24 cellular contexts compared by ENCODE assay signal in genomic region chr9:12502520-12502919, GRCh38.
"Had no signal": no experiment of that assay in that cellular context is flagged by ENCODE, and none has a peak within 500 bp of the region (broad histone marks: within the 10 kb centered on the region; RNA-seq: fewer than 3 reads in every experiment).

No MANE protein-coding gene starts in this region.

- H3K9ac ChIP-seq: neural progenitor cell, parathyroid adenoma had no signal

- H3K36me3 ChIP-seq: neural progenitor cell, ovary, spleen, stomach, thoracic aorta, thyroid gland, tibial nerve, upper lobe of right lung, uterus had no signal

- DNase-seq: naive thymus-derived CD4-positive, alpha-beta T cell; natural killer cell; occipital lobe; ovary; psoas muscle; right cardiac atrium; spleen; stimulated activated CD4-positive, alpha-beta T cell treated with anti-CD3 and anti-CD28 coated beads, Interleukin-12 subunit alpha, Interleukin-12 subunit beta, amount 100 ng/mL, for 4 hours; stimulated activated CD4-positive, alpha-beta T cell treated with anti-CD3 and anti-CD28 coated beads, Interleukin-1b, Interleukin-23, amount 100 ng/mL, for 48 hours; stimulated activated CD4-positive, alpha-beta T cell treated with anti-CD3 and anti-CD28 coated beads, Interleukin-4, amount 100 ng/mL, for 1 hour; stimulated activated naive B cell treated with anti-CD40 and anti-IgM and Interleukin-4, amounts not matched to agents 10 μg/mL and 1 μg/mL and 100 μg/mL, for 72 hours; stimulated activated naive CD4-positive, alpha-beta T cell treated with Interleukin-2 at 50 U/mL for 16 hours; stomach; thyroid gland; upper lobe of right lung; uterus had no signal

- H3K27ac ChIP-seq: neural progenitor cell, ovary, parathyroid adenoma, psoas muscle, skin epidermis, spleen, stomach, thoracic aorta, thyroid gland, tibial nerve, upper lobe of right lung, uterus had no signal

- H3K4me1 ChIP-seq: neural progenitor cell, parathyroid adenoma, psoas muscle, spleen, stomach, thyroid gland, tibial nerve, upper lobe of right lung, uterus had no signal

- H3K27me3 ChIP-seq: neural progenitor cell, ovary, spleen, stomach, thyroid gland, tibial nerve, upper lobe of right lung, uterus had no signal

- ATAC-seq: naive thymus-derived CD4-positive, alpha-beta T cell; natural killer cell; psoas muscle; right cardiac atrium; sciatic nerve; stimulated activated effector memory CD8-positive, alpha-beta T cell treated with anti-CD3 and anti-CD28 coated beads, Interleukin-12 subunit alpha, Interleukin-12 subunit beta, amount 100 ng/mL, for 72 hours; stimulated activated naive B cell treated with anti-CD40 and anti-IgM and Interleukin-4, amounts not matched to agents 10 μg/mL and 1 μg/mL and 100 μg/mL, for 72 hours; upper lobe of right lung had no signal

- H3K4me2 ChIP-seq: neural progenitor cell, smooth muscle cell had no signal

- H2AFZ ChIP-seq: neural progenitor cell, parathyroid adenoma had no signal

- H3K4me3 ChIP-seq: neural progenitor cell, ovary, psoas muscle, skin epidermis, smooth muscle cell, spleen, stomach, thoracic aorta, thyroid gland, tibial nerve, upper lobe of right lung, uterus had no signal

- H3K9me3 ChIP-seq: ovary, psoas muscle, thyroid gland, tibial nerve, upper lobe of right lung, uterus had no signal

- H3K79me2 ChIP-seq: parathyroid adenoma had no signal
